8 cellular contexts compared by ENCODE assay signal in the genomic region with DNA sequence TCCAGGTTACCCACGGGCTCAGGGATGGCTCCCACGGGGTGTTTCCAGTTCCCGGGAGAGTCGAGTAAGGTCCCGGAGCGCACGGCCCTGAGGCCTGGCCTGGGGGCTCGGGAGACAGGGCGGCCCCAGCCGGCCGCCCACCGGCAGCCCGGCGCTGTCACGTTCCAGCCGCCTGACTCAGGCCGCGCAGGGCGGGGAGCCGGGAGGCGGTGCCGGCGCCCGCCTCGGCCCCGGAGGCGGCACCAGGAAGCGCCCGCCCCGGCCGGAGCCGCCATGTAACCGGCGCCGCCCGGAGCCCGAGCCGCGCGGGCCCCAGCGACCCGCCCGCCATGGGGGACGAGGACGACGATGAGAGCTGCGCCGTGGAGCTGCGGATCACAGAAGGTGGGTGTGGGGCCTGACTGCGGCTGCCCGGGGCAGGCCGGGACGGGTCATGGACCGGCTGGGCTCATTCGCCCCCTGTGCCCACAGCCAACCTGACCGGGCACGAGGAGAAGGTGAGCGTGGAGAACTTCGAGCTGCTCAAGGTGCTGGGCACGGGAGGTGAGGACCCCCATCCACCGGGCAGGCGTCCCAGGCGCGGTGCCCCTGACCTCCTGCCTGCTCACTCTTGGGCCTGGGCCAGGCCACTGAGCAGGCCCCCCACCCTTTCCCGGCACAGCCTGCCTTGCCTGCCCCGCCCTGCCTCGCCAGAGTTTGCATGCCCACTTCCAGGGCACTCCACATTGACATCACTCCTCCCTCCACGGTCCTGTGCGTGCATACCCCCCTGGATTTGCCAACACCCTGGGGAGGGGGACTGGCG. TPM values are rescaled to one million over a fixed set of nuclear protein-coding genes. Genes with fewer than 3 reads are reported as not detected.
DNase-seq lines count a peak whose midpoint lies in the region; FAIRE-seq and TF ChIP-seq lines count a peak whose summit lies in the region.

Gene RPS6KA4 (plus strand): TSS at position 256 of the 805 bp plus-strand sequence. CDS start 74 bp downstream, at position 330.

- DNase-seq in ELR (ENCODE audit: low read depth) (peak; percentile 81), H54 (ENCODE audit: insufficient read length, low spot score) (peak; percentile 82), NCI-H510A treated with DMSO at 0.1 percent for 48 hours (lab: John Stamatoyannopoulos, UW) (peak; percentile 53), fibroblast of lung (ENCODE audit: low read depth in 2 of 2) (peak; percentile 45 to 64), superior temporal gyrus (ENCODE audit: extremely low spot score) (peak; percentile 64), NK-92 (lab: John Stamatoyannopoulos, UW; ENCODE audit: unreplicated experiment) (no peak)
- peak; percentile 41 for DNase-seq in activated T-helper 9 cell treated with anti-CD3 and anti-CD28 coated beads, Interleukin-2, amount 50 U/mL, for 16 hours (ENCODE audit: low read depth)

- H4K20me1 ChIP-seq in fibroblast of lung (ENCODE audit: control insufficient read depth, extremely low read depth, insufficient read depth, low read length), result no peaks in the 10 kb centered on the region

- no peaks in the 10 kb centered on the region for H3K9me3 ChIP-seq in fibroblast of lung (ENCODE audit: control insufficient read depth, insufficient read depth, low read depth, low read length)
- H3K9me3 ChIP-seq in mucosa of stomach (ENCODE audit: control insufficient read depth, low read length), result no peaks in the 10 kb centered on the region

- H3K9ac ChIP-seq in fibroblast of lung (ENCODE audit: insufficient read depth, low read length) (peak within 1 kb of the TSS; percentile 88), mucosa of stomach (ENCODE audit: low read length) (peak within 1 kb of the TSS; percentile 83)

- H3K27me3 ChIP-seq in fibroblast of lung (ENCODE audit: control insufficient read depth, insufficient read depth, low read length) (no peaks in the 10 kb centered on the region), mucosa of stomach (ENCODE audit: control insufficient read depth, insufficient read depth, low read length) (no peaks in the 10 kb centered on the region)

- FAIRE-seq in H54 (lab: Jason Lieb, UNC), result no peak

- H3K79me2 ChIP-seq in fibroblast of lung (ENCODE audit: control insufficient read depth, insufficient read depth, low read length), result peaks cover 13% of the 10 kb centered on the region

- TF ChIP-seq CTCF in fibroblast of lung (conservative IDR thresholded peaks at IDR 0.05 in 1 of 2, IDR thresholded peaks at IDR 0.05 in 1 of 2; ENCODE audit: low read depth in 1 of 2, low read length in 2 of 2), result no peak

- peak within 1 kb of the TSS; percentile 88 for H2AFZ ChIP-seq in fibroblast of lung (ENCODE audit: low read length)

- peak within 1 kb of the TSS; percentile 90 for H3K27ac ChIP-seq in fibroblast of lung (ENCODE audit: insufficient read depth, low read length)

- H3K4me3 ChIP-seq in fibroblast of lung (replicated peaks in 1 of 4; ENCODE audit: control extremely low read depth in 1 of 4, insufficient read depth in 1 of 4, low read depth in 3 of 4, low read length in 4 of 4) (peak within 1 kb of the TSS; percentile 75 to 96 (median 92)), mucosa of stomach (ENCODE audit: low read length) (peak within 1 kb of the TSS; percentile 89)

- peak within 1 kb of the TSS; percentile 97 for H3K4me2 ChIP-seq in fibroblast of lung (ENCODE audit: extremely low read depth, insufficient read depth, low read length)

- H3K36me3 ChIP-seq in fibroblast of lung (ENCODE audit: control insufficient read depth, insufficient read depth, low read length) (peaks cover 16% of the 10 kb centered on the region), mucosa of stomach (ENCODE audit: control insufficient read depth, insufficient read depth, low read length) (peaks cover 13% of the 10 kb centered on the region)

- H3K4me1 ChIP-seq in fibroblast of lung (ENCODE audit: control insufficient read depth, extremely low read depth, insufficient read depth, low read length), result peaks cover 20% of the 10 kb centered on the region
- H3K4me1 ChIP-seq in mucosa of stomach (ENCODE audit: control insufficient read depth, insufficient read depth, low read length), result peaks cover 59% of the 10 kb centered on the region

- TF ChIP-seq POLR2A in H54 (IDR thresholded peaks at IDR 0.05; ENCODE audit: low read depth, low read length), result peak; percentile 76

RNA-seq across cellular contexts. Expression of gene RPS6KA4, which starts in this region (rescaled TPM):
- 27.6 and 29.3 TPM in 2 replicates for total RNA-seq in fibroblast of lung
- polyA plus RNA-seq in fibroblast of lung, result 15.9 and 20.5 TPM in 2 replicates
- polyA plus RNA-seq in fibroblast of lung (2012), result 28.8 and 47.4 TPM in 2 replicates
- 43.5 and 63.3 TPM in 2 replicates for polyA minus RNA-seq in fibroblast of lung (ENCODE audit: low replicate concordance)
